In genomic region chr20:49386848-49387605, GRCh38 we compare ENCODE assay signal across 10 cellular contexts.
DNase-seq lines count a peak whose midpoint lies in the region; ATAC-seq, FAIRE-seq and TF ChIP-seq lines count a peak whose summit lies in the region.
"Had no signal": no experiment of that assay in that cellular context is flagged by ENCODE, and none has a peak within 500 bp of the region (broad histone marks: within the 10 kb centered on the region; RNA-seq: fewer than 3 reads in every experiment).

No MANE protein-coding gene starts in this region.

- no peaks in the 10 kb centered on the region for H3K36me3 ChIP-seq in spleen

- peak; percentile 89 for DNase-seq in NCI-H1105 (lab: John Stamatoyannopoulos, UW)
- DNase-seq in NCI-H2227 treated with DMSO at 0.1 percent for 48 hours (lab: John Stamatoyannopoulos, UW) = peak; percentile 87
- peak; percentile 58 for DNase-seq in epithelial cell of esophagus (ENCODE audit: low read depth)
- peak; percentile 28 for DNase-seq in spleen
- DNase-seq in HT-29 (ENCODE audit: low spot score) = no peak
- DNase-seq in D721Med (ENCODE audit: insufficient read length, low spot score) = no peak
- DNase-seq: activated effector memory CD4-positive, alpha-beta T cell treated with anti-CD3 and anti-CD28 coated beads, Interleukin-2, amount 50 U/mL, for 16 hours; Right ventricle myocardium superior had no signal

- H3K4me1 ChIP-seq in spleen = peaks cover 0 to 10% (median 0%) of the 10 kb centered on the region in 6 donors

- 26 to 42% (median 35%) methylated on average over 6 of the region's 6 CpGs for WGBS in spleen, 5 donors

- H3K4me3 ChIP-seq in epithelial cell of esophagus (ENCODE audit: low read length) = no peak overlapping the region
- H3K4me3 ChIP-seq in spleen = no peak overlapping the region

- peaks cover 0 to 22% (median 0%) of the 10 kb centered on the region in 7 donors for H3K27me3 ChIP-seq in spleen (replicated peaks in 1 of 7)

- TF ChIP-seq CTCF in epithelial cell of esophagus (IDR thresholded peaks at IDR 0.05; ENCODE audit: insufficient read depth, low read depth, low read length, missing control alignments) (no peak), spleen (IDR thresholded peaks at IDR 0.05 in 8 of 11, conservative IDR thresholded peaks at IDR 0.05 in 3 of 11) (no peak), D721Med (IDR thresholded peaks at IDR 0.05; ENCODE audit: insufficient read depth, missing control alignments) (no peak)

- ATAC-seq in HG03520 (IDR thresholded peaks at IDR 0.05; ENCODE audit: unreplicated experiment) = no peak

- intact Hi-C loops in spleen (cut with DNase I; ENCODE audit: low total_unique reads) = no loop called here

- no peak overlapping the region for H3K27ac ChIP-seq in spleen
- H3K27ac ChIP-seq: C4-2B had no signal

- TF ChIP-seq POLR2A in spleen (IDR thresholded peaks at IDR 0.05) = no peak

- FAIRE-seq in D721Med (lab: Jason Lieb, UNC) = no peak

- no peaks in the 10 kb centered on the region for H3K9me3 ChIP-seq in spleen

Comparison
In these comparisons a context has a peak if more than half of its experiments do, and no peak if none do; other contexts are left out.
1. DNase-seq: peak in NCI-H1105 (single experiment), NCI-H2227 treated with DMSO at 0.1 percent for 48 hours (single experiment), epithelial cell of esophagus (single experiment) and spleen (single experiment); none in HT-29 (single experiment) and D721Med (single experiment).